1 cellular context compared by ENCODE assay signal in genomic region chr17:63497708-63498483, GRCh38.
TF ChIP-seq lines count a peak whose summit lies in the region.

No MANE protein-coding gene starts in this region.

TF ChIP-seq in HCT116, 20 proteins besides CTCF, POLR2A, EP300 and RAD21 (continued from another document):
- TF ChIP-seq, protein P1, sequence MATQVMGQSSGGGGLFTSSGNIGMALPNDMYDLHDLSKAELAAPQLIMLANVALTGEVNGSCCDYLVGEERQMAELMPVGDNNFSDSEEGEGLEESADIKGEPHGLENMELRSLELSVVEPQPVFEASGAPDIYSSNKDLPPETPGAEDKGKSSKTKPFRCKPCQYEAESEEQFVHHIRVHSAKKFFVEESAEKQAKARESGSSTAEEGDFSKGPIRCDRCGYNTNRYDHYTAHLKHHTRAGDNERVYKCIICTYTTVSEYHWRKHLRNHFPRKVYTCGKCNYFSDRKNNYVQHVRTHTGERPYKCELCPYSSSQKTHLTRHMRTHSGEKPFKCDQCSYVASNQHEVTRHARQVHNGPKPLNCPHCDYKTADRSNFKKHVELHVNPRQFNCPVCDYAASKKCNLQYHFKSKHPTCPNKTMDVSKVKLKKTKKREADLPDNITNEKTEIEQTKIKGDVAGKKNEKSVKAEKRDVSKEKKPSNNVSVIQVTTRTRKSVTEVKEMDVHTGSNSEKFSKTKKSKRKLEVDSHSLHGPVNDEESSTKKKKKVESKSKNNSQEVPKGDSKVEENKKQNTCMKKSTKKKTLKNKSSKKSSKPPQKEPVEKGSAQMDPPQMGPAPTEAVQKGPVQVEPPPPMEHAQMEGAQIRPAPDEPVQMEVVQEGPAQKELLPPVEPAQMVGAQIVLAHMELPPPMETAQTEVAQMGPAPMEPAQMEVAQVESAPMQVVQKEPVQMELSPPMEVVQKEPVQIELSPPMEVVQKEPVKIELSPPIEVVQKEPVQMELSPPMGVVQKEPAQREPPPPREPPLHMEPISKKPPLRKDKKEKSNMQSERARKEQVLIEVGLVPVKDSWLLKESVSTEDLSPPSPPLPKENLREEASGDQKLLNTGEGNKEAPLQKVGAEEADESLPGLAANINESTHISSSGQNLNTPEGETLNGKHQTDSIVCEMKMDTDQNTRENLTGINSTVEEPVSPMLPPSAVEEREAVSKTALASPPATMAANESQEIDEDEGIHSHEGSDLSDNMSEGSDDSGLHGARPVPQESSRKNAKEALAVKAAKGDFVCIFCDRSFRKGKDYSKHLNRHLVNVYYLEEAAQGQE (IDR thresholded peaks at IDR 0.05; ENCODE audit: low read depth): no peak
- TF ChIP-seq CEBPB (IDR thresholded peaks at IDR 0.05; ENCODE audit: low read depth) (no peak), EZH2phosphoT487 (IDR thresholded peaks at IDR 0.05; ENCODE audit: borderline replicate concordance) (no peak), ATF3 (IDR thresholded peaks at IDR 0.05) (no peak), YY1 (IDR thresholded peaks at IDR 0.05; ENCODE audit: extremely low read depth, insufficient replicate concordance, low read depth, low read length) (no peak), TCF7L2 (IDR thresholded peaks at IDR 0.05; ENCODE audit: borderline replicate concordance, extremely low read depth, insufficient read depth, insufficient read length) (no peak), ZNF274 (IDR thresholded peaks at IDR 0.05; ENCODE audit: low read depth, low read length) (no peak)
- TF ChIP-seq, protein P2, sequence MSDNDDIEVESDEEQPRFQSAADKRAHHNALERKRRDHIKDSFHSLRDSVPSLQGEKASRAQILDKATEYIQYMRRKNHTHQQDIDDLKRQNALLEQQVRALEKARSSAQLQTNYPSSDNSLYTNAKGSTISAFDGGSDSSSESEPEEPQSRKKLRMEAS (IDR thresholded peaks at IDR 0.05): no peak
